14 cellular contexts compared by ENCODE assay signal in the genomic region with DNA sequence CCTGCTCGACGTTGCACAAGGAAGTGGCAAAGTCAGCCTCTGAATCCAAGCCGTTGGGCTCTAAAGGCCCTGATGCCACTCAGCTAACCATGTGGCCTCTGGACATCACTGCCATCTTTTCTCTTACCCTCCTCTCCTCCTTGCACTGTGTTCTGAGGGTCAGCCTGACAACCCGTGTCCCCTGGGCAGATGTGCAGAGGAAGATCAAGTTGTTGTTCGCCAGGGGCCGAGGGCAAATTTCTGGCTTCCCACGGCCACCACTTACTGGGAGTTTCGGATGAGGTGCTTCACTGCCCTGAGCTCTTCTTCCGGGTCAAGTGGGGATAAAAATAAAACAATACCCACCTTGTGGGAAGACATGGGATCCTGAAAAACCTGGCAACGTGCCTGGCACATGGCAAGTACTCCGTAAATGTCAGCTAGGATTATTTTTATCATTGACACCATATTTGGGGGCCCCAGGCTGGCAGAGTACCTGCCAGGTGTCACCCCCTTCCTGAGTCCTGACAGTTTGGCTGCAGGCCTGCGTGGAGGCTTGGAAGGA. TPM values are rescaled to one million over a fixed set of nuclear protein-coding genes. Genes with fewer than 3 reads are reported as not detected.
DNase-seq lines count a peak whose midpoint lies in the region; ATAC-seq, FAIRE-seq and TF ChIP-seq lines count a peak whose summit lies in the region.
"Had no signal": no experiment of that assay in that cellular context is flagged by ENCODE, and none has a peak within 500 bp of the region (broad histone marks: within the 10 kb centered on the region; RNA-seq: fewer than 3 reads in every experiment).

No MANE protein-coding gene starts in this region.

- H3K9me2 ChIP-seq in PC-3 (replicated peaks; ENCODE audit: low read length) = no peaks in the 10 kb centered on the region

- H2BK12ac ChIP-seq in neuronal stem cell (ENCODE audit: low read length) = no peak overlapping the region

- H3K4me2 ChIP-seq in PC-3 (ENCODE audit: low read length) (peak overlapping the region; percentile 65), endothelial cell of umbilical vein (ENCODE audit: insufficient read depth, low read length) (no peak overlapping the region), neuronal stem cell (ENCODE audit: insufficient read depth, low read length, poor library complexity, severe bottlenecking) (no peak overlapping the region)

- peak overlapping the region; percentile 34 for H2BK15ac ChIP-seq in neuronal stem cell (ENCODE audit: low read length)

- H3K36me3 ChIP-seq in PC-3 (ENCODE audit: low read depth, low read length) = no peaks in the 10 kb centered on the region
- H3K36me3 ChIP-seq in endothelial cell of umbilical vein (ENCODE audit: control insufficient read depth in 2 of 2, extremely low read depth in 1 of 2, insufficient read depth in 2 of 2, low read length in 2 of 2) = no peaks in the 10 kb centered on the region
- H3K36me3 ChIP-seq in neuronal stem cell (replicated peaks in 1 of 2; ENCODE audit: control insufficient read depth in 2 of 2, insufficient read depth in 2 of 2, low read length in 2 of 2) = no peaks in the 10 kb centered on the region
- no peaks in the 10 kb centered on the region for H3K36me3 ChIP-seq in CD8-positive, alpha-beta memory T cell (ENCODE audit: insufficient read depth, low read length)

- no peaks in the 10 kb centered on the region for H3K9me1 ChIP-seq in endothelial cell of umbilical vein (replicated peaks; ENCODE audit: control insufficient read depth, extremely low read depth, insufficient read depth, low read length)

- peak overlapping the region in 3 of 8 donors; percentile 15 to 56 (median 42) for H3K27ac Mint-ChIP-seq in CD8-positive, alpha-beta memory T cell

- peaks cover 39% of the 10 kb centered on the region for H3K4me1 ChIP-seq in PC-3 (ENCODE audit: insufficient read depth, low read length)
- peaks cover 15% of the 10 kb centered on the region for H3K4me1 ChIP-seq in endothelial cell of umbilical vein (ENCODE audit: control insufficient read depth, extremely low read depth, insufficient read depth, low read length)
- peaks cover 20 to 27% of the 10 kb centered on the region in 2 donors for H3K4me1 ChIP-seq in neuronal stem cell (ENCODE audit: control insufficient read depth in 2 of 2, insufficient read depth in 1 of 2, low read depth in 1 of 2, low read length in 2 of 2)
- peaks cover 70% of the 10 kb centered on the region for H3K4me1 ChIP-seq in CD8-positive, alpha-beta memory T cell (ENCODE audit: insufficient read depth, low read length)
- H3K4me1 ChIP-seq: parathyroid adenoma had no signal

- no peaks in the 10 kb centered on the region for H3K79me1 ChIP-seq in neuronal stem cell (ENCODE audit: low read depth, low read length)

- peak overlapping the region; percentile 21 for H3K18ac ChIP-seq in neuronal stem cell (ENCODE audit: low read length)

- H3K9ac ChIP-seq in PC-3 (ENCODE audit: low read length) (no peak overlapping the region), endothelial cell of umbilical vein (replicated peaks; ENCODE audit: extremely low read depth, insufficient read depth, low read length) (no peak overlapping the region), neuronal stem cell (ENCODE audit: low read depth, low read length, poor library complexity) (no peak overlapping the region)
- H3K9ac ChIP-seq: parathyroid adenoma had no signal

- no peak for TF ChIP-seq POLR2A in endothelial cell of umbilical vein (IDR thresholded peaks at IDR 0.05; ENCODE audit: low read depth, low read length)

- BruUV-seq in PC-3 (replicated peaks; lab: Mats Ljungman, UMichigan) = no TSS peak
- BruUV-seq in endothelial cell of umbilical vein (replicated peaks; lab: Mats Ljungman, UMichigan) = no TSS peak

- H3F3A ChIP-seq in PC-3 (ENCODE audit: low read length, unreplicated experiment) = peaks cover 2% of the 10 kb centered on the region

- peak overlapping the region in 1 of 7 donors; percentile 19 for H3K4me3 Mint-ChIP-seq in CD8-positive, alpha-beta memory T cell
- H3K4me3 Mint-ChIP-seq: stimulated activated naive CD8-positive, alpha-beta T cell treated with anti-CD3 and anti-CD28 coated beads, Interleukin-15, Interleukin-2, amounts not matched to agents 100 ng/mL and 50 ng/mL, for 24 hours had no signal

- H3K79me2 ChIP-seq in PC-3 (ENCODE audit: low read length) (peaks cover 39% of the 10 kb centered on the region), endothelial cell of umbilical vein (ENCODE audit: control insufficient read depth, insufficient read depth, low read length) (no peaks in the 10 kb centered on the region)
- H3K79me2 ChIP-seq: parathyroid adenoma had no signal

- no peak overlapping the region for H3K4ac ChIP-seq in neuronal stem cell (ENCODE audit: low read length)

- H3K9me3 ChIP-seq in PC-3 (ENCODE audit: low read length) (no peaks in the 10 kb centered on the region), endothelial cell of umbilical vein (replicated peaks; ENCODE audit: control insufficient read depth, insufficient read depth, low read length) (no peaks in the 10 kb centered on the region), neuronal stem cell (replicated peaks in 1 of 2; ENCODE audit: control insufficient read depth in 2 of 2, insufficient read depth in 1 of 2, low read depth in 1 of 2, low read length in 2 of 2) (no peaks in the 10 kb centered on the region)
- no peaks in the 10 kb centered on the region for H3K9me3 ChIP-seq in CD8-positive, alpha-beta memory T cell (ENCODE audit: low read length)

- H3K9me3 Mint-ChIP-seq in CD8-positive, alpha-beta memory T cell = peaks cover 0 to 2% (median 0%) of the 10 kb centered on the region in 5 donors
- H3K9me3 Mint-ChIP-seq: stimulated activated naive CD8-positive, alpha-beta T cell treated with anti-CD3 and anti-CD28 coated beads, Interleukin-15, Interleukin-2, amounts not matched to agents 100 ng/mL and 50 ng/mL, for 24 hours had no signal

- H3K14ac ChIP-seq in neuronal stem cell (ENCODE audit: low read length) = no peak overlapping the region

- H2BK5ac ChIP-seq in neuronal stem cell (ENCODE audit: low read length) = no peak overlapping the region

- H3K27me3 ChIP-seq in PC-3 (ENCODE audit: low read length) (no peaks in the 10 kb centered on the region), endothelial cell of umbilical vein (ENCODE audit: control insufficient read depth in 2 of 2, insufficient read depth in 2 of 2, low read length in 2 of 2) (no peaks in the 10 kb centered on the region), neuronal stem cell (ENCODE audit: control insufficient read depth in 3 of 3, insufficient read depth in 3 of 3, low read depth in 1 of 3, low read length in 3 of 3) (no peaks in the 10 kb centered on the region)
- H3K27me3 ChIP-seq in CD8-positive, alpha-beta memory T cell (ENCODE audit: insufficient read depth, low read length, poor library complexity, severe bottlenecking) = no peaks in the 10 kb centered on the region

- no peak overlapping the region for H4K91ac ChIP-seq in neuronal stem cell (ENCODE audit: low read depth, low read length, poor library complexity)

- no peak overlapping the region for H3K23ac ChIP-seq in neuronal stem cell (ENCODE audit: low read depth, low read length, poor library complexity)

- H2AFZ ChIP-seq in PC-3 (ENCODE audit: low read length) (no peak overlapping the region), endothelial cell of umbilical vein (ENCODE audit: low read depth, low read length) (no peak overlapping the region), neuronal stem cell (ENCODE audit: low read length) (no peak overlapping the region)
- H2AFZ ChIP-seq: parathyroid adenoma had no signal

- peaks cover 42 to 66% (median 50%) of the 10 kb centered on the region in 3 donors for H3K4me1 Mint-ChIP-seq in CD8-positive, alpha-beta memory T cell

- H2AK5ac ChIP-seq in neuronal stem cell (ENCODE audit: low read depth, low read length) = peak overlapping the region; percentile 54

- H3K4me3 ChIP-seq in PC-3 (ENCODE audit: low read length) (no peak overlapping the region), endothelial cell of umbilical vein (replicated peaks in 1 of 3; ENCODE audit: insufficient read depth in 1 of 3, low read depth in 1 of 3, low read length in 3 of 3) (no peak overlapping the region), neuronal stem cell (ENCODE audit: low read length in 2 of 2) (no peak overlapping the region)
- H3K4me3 ChIP-seq in CD8-positive, alpha-beta memory T cell (ENCODE audit: low read length) = no peak overlapping the region

- peaks cover 0 to 4% of the 10 kb centered on the region in 2 donors for H3K27me3 Mint-ChIP-seq in CD8-positive, alpha-beta memory T cell

- FAIRE-seq in endothelial cell of umbilical vein (lab: Jason Lieb, UNC) = no peak
- FAIRE-seq: colon had no signal

- H4K8ac ChIP-seq in neuronal stem cell (ENCODE audit: low read depth, low read length) = no peak overlapping the region

- ATAC-seq in PC-3 = no peak
- no peak for ATAC-seq in HG03378 (IDR thresholded peaks at IDR 0.05; ENCODE audit: unreplicated experiment)

- peak overlapping the region; percentile 53 for H3K27ac ChIP-seq in PC-3 (ENCODE audit: low read length)
- peak overlapping the region; percentile 68 for H3K27ac ChIP-seq in endothelial cell of umbilical vein (ENCODE audit: insufficient read depth, low read depth, low read length)
- H3K27ac ChIP-seq in neuronal stem cell (replicated peaks; ENCODE audit: low read length) = no peak overlapping the region
- no peak overlapping the region for H3K27ac ChIP-seq in CD8-positive, alpha-beta memory T cell (ENCODE audit: low read depth, low read length)
- H3K27ac ChIP-seq: parathyroid adenoma had no signal

- peak; percentile 18 for DNase-seq in DMS153 (lab: John Stamatoyannopoulos, UW)
- no peak for DNase-seq in DMS153 treated with DMSO at 0.1 percent for 48 hours (lab: John Stamatoyannopoulos, UW; ENCODE audit: unreplicated experiment)
- no peak for DNase-seq in PC-3
- DNase-seq in endothelial cell of umbilical vein (ENCODE audit: low read depth, low spot score) = no peak
- no peak for DNase-seq in neuronal stem cell (ENCODE audit: low spot score)
- no peak for DNase-seq in CD8-positive, alpha-beta memory T cell
- no peak for DNase-seq in activated effector memory CD4-positive, alpha-beta T cell treated with anti-CD3 and anti-CD28 coated beads, Interleukin-2, amount 50 U/mL, for 16 hours
- DNase-seq: 8988T, activated gamma-delta T cell, DND-41 had no signal

- WGBS in neuronal stem cell (ENCODE audit: extremely low coverage in 2 of 2, insufficient read length in 2 of 2, insufficient replicate concordance in 1 of 2), 2 donors = no CpG with 5 or more reads among the region's 12 CpGs

- dilution Hi-C loops in endothelial cell of umbilical vein (cut with MboI; ENCODE audit: extremely low pct_ligation_motif_present, low sequenced_read_pairs) = no loop called here

- CTCF ChIA-PET in PC-3 (lab: Charles Lee) (interaction anchor here (1.1 kb wide), 1 partner anchor 22 kb away, joined by 7 read pairs; no protein-coding TSS in a partner anchor), endothelial cell of umbilical vein (lab: Charles Lee) (interaction anchor here (0.7 to 2.2 kb wide), 7 partner anchors 8 to 86 kb away, joined by 3 to 13 read pairs (median 4); no protein-coding TSS in a partner anchor)
- CTCF ChIA-PET in CD8-positive, alpha-beta memory T cell (lab: Charles Lee) = interaction anchor here (0.8 to 1.4 kb wide), 3 partner anchors 10 to 86 kb away, joined by 3 to 4 read pairs (median 3); no protein-coding TSS in a partner anchor

- H3K36me3 Mint-ChIP-seq in CD8-positive, alpha-beta memory T cell = no peaks in the 10 kb centered on the region

- POLR2A ChIA-PET in PC-3 (lab: Charles Lee; ENCODE audit: unreplicated experiment) (interaction anchor here (0.5 to 1.4 kb wide), 3 partner anchors 9 to 73 kb away, joined by 3 to 5 read pairs (median 4); partner anchors contain the start of gene EPHA2), endothelial cell of umbilical vein (lab: Charles Lee) (interaction anchor here (1.1 to 1.4 kb wide), 2 partner anchors 9 to 18 kb away, joined by 3 to 5 read pairs; no protein-coding TSS in a partner anchor)
- POLR2A ChIA-PET in CD8-positive, alpha-beta memory T cell (lab: Charles Lee) = no interaction called here

- TF ChIP-seq CTCF in PC-3 (conservative IDR thresholded peaks at IDR 0.05; ENCODE audit: low read depth, low read length) (no peak), endothelial cell of umbilical vein (IDR thresholded peaks at IDR 0.05; ENCODE audit: extremely low read depth in 1 of 2, insufficient read depth in 1 of 2, low read depth in 1 of 2, low read length in 2 of 2) (no peak)

- no peaks in the 10 kb centered on the region for H4K20me1 ChIP-seq in PC-3 (ENCODE audit: low read length)
- H4K20me1 ChIP-seq in endothelial cell of umbilical vein (replicated peaks; ENCODE audit: control insufficient read depth, extremely low read depth, insufficient read depth, low read length) = no peaks in the 10 kb centered on the region

- no peak overlapping the region for H2BK120ac ChIP-seq in neuronal stem cell (ENCODE audit: low read depth, low read length)

- intact Hi-C loops in PC-3 (cut with micrococcal nuclease) = no loop called here
- intact Hi-C loops in endothelial cell of umbilical vein (cut with micrococcal nuclease) = loop anchor here (1.0 kb wide), 2 partner anchors 9 to 16 kb away; partner anchors contain the start of gene EPHA2

RNA-seq across cellular contexts. Expression of gene EPHA2, which starts 9.0 kb away (rescaled TPM):
- total RNA-seq in PC-3 (2014; rRNA removed) (459 and 567 TPM in 2 replicates), endothelial cell of umbilical vein (125 and 141 TPM in 2 replicates)
- polyA plus RNA-seq in endothelial cell of umbilical vein = 147 and 169 TPM in 2 replicates
- polyA plus RNA-seq in endothelial cell of umbilical vein (2011; cell fraction: cytosol; rRNA removed) = 95.2 and 120 TPM in 2 replicates
- 126 and 152 TPM in 2 replicates for polyA plus RNA-seq in endothelial cell of umbilical vein (2011; cell fraction: nucleus; rRNA removed)
- 107 and 115 TPM in 2 replicates for polyA plus RNA-seq in endothelial cell of umbilical vein (2012)
- polyA minus RNA-seq in endothelial cell of umbilical vein = 132 and 164 TPM in 2 replicates
- polyA minus RNA-seq in endothelial cell of umbilical vein (2011; cell fraction: cytosol; rRNA and poly(A)+ RNA removed) = 42.6 TPM
- polyA minus RNA-seq in endothelial cell of umbilical vein (2011; cell fraction: nucleus; rRNA and poly(A)+ RNA removed) = 47.6 and 68.5 TPM in 2 replicates
- 74.6 TPM for polyA plus RNA-seq in neuronal stem cell (2013, experiment 1 of 2)
- 73.7 TPM for polyA plus RNA-seq in neuronal stem cell (2013, experiment 2 of 2)
- not detected for total RNA-seq in CD8-positive, alpha-beta memory T cell
- polyA plus RNA-seq in CD8-positive, alpha-beta memory T cell = not detected

RNA-seq across cellular contexts. Expression of gene ARHGEF19, which starts 47.6 kb away (rescaled TPM):
- total RNA-seq in PC-3 (2014; rRNA removed) (13.8 and 28.1 TPM in 2 replicates), endothelial cell of umbilical vein (6.2 and 9.2 TPM in 2 replicates)
- 8.0 and 8.4 TPM in 2 replicates for polyA plus RNA-seq in endothelial cell of umbilical vein
- polyA plus RNA-seq in endothelial cell of umbilical vein (2011; cell fraction: cytosol; rRNA removed) = 5.3 and 7.7 TPM in 2 replicates
- 24.0 and 24.6 TPM in 2 replicates for polyA plus RNA-seq in endothelial cell of umbilical vein (2011; cell fraction: nucleus; rRNA removed)
- 4.1 and 6.9 TPM in 2 replicates for polyA plus RNA-seq in endothelial cell of umbilical vein (2012)
- 4.1 and 5.0 TPM in 2 replicates for polyA minus RNA-seq in endothelial cell of umbilical vein
- 8.6 TPM for polyA minus RNA-seq in endothelial cell of umbilical vein (2011; cell fraction: cytosol; rRNA and poly(A)+ RNA removed)
- polyA minus RNA-seq in endothelial cell of umbilical vein (2011; cell fraction: nucleus; rRNA and poly(A)+ RNA removed) = 1.9 and 3.3 TPM in 2 replicates
- polyA plus RNA-seq in neuronal stem cell (2013, experiment 1 of 2) = 14.7 TPM
- polyA plus RNA-seq in neuronal stem cell (2013, experiment 2 of 2) = 14.8 TPM
- 1 to 10 TPM; 6.8 to 7.8 TPM for total RNA-seq in CD8-positive, alpha-beta memory T cell
- 12.7 TPM for polyA plus RNA-seq in CD8-positive, alpha-beta memory T cell

Comparison
In these comparisons a context has a peak if more than half of its experiments do, and no peak if none do; other contexts are left out.
1. H3K27ac ChIP-seq: peak in PC-3 (single experiment) and endothelial cell of umbilical vein (single experiment); none in neuronal stem cell (single experiment) and CD8-positive, alpha-beta memory T cell (single experiment).
2. RNA of gene EPHA2, which starts 9.0 kb away (total RNA-seq): 459 to 567 TPM in PC-3 and 125 to 141 TPM in endothelial cell of umbilical vein; not detected in CD8-positive, alpha-beta memory T cell; every median in the first group is over 100 times any median in the second.